In the genomic region with DNA sequence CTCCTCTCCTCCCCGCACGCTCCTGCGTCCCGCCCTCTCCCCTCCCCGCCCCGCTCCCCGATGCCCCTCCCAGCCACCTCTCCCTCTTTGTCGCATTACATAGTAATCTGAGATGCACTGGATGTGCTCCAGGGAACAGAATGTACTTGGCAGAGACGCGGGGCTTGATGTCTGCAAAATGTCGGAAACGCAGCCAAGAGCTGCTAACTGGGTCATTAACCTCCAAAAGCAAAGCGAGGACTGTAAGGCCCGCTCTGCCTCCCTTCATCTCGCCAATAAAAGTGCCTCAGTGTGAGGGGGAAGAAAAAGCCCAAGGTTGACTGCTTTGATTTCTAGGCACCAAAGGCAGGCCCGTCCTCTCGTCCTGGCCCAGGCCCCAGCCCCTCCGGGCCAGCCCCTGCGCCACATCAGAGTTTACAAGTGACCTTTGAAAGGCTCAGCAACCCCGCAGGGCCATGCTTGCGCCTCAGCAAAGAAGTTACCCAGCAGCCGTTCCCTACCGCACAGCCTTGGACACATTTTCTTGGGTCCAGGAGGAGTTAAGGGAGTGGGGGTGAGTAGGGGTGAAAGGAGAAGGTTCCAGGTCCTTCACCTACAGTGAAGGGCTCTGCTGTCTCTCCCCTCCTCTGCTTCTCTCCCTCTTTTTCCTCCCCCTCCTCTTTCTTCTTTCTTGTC, we compare ENCODE assay signal across 8 cellular contexts.
DNase-seq lines count a peak whose midpoint lies in the region; ATAC-seq and TF ChIP-seq lines count a peak whose summit lies in the region.

No MANE protein-coding gene starts in this region.

- ATAC-seq in lung (ENCODE audit: insufficient read depth, low FRiP score) (peak; percentile 74), GM21576 (IDR thresholded peaks at IDR 0.05; ENCODE audit: unreplicated experiment) (no peak)

- H3K27ac ChIP-seq in duodenal mucosa (ENCODE audit: low read depth, low read length) (peak overlapping the region; percentile 68), lung (ENCODE audit: low read depth in 1 of 2, low read length in 1 of 2) (peak overlapping the region; percentile 95 to 97), thymus (ENCODE audit: low read depth) (peak overlapping the region; percentile 80)

- H3K4me1 ChIP-seq in NT2/D1 (ENCODE audit: insufficient read depth, insufficient read length) (peaks cover 6% of the 10 kb centered on the region), duodenal mucosa (ENCODE audit: control insufficient read depth in 1 of 2, insufficient read depth in 2 of 2, low read length in 2 of 2) (peaks cover 22 to 32% of the 10 kb centered on the region in 2 donors), lung (ENCODE audit: control insufficient read depth in 2 of 2, insufficient read depth in 2 of 2, low read length in 2 of 2) (peaks cover 13 to 22% of the 10 kb centered on the region in 2 donors), thymus (ENCODE audit: control insufficient read depth, insufficient read depth, low read length) (peaks cover 6% of the 10 kb centered on the region)

- CTCF ChIA-PET in activated CD4-positive, alpha-beta memory T cell treated with anti-CD3 and anti-CD28 coated beads for 36 hours (lab: Charles Lee): interaction anchor here (4.9 kb wide), 1 partner anchor 1209 kb away, joined by 22 read pairs; no protein-coding TSS in a partner anchor

- no peak for DNase-seq in activated naive CD8-positive, alpha-beta T cell treated with anti-CD3 and anti-CD28 coated beads for 36 hours
- peak; percentile 71 for DNase-seq in NT2/D1 (ENCODE audit: low read depth, low spot score)
- peak; percentile 95 for DNase-seq in lung (ENCODE audit: low spot score)
- DNase-seq in activated CD4-positive, alpha-beta memory T cell treated with anti-CD3 and anti-CD28 coated beads for 36 hours: no peak

- POLR2A ChIA-PET in activated CD4-positive, alpha-beta memory T cell treated with anti-CD3 and anti-CD28 coated beads for 36 hours (lab: Charles Lee): no interaction called here

- H3K4me1 Mint-ChIP-seq in activated naive CD8-positive, alpha-beta T cell (ENCODE audit: low read depth): peaks cover 25% of the 10 kb centered on the region
- peaks cover 22% of the 10 kb centered on the region for H3K4me1 Mint-ChIP-seq in activated naive CD8-positive, alpha-beta T cell treated with anti-CD3 and anti-CD28 coated beads for 36 hours
- H3K4me1 Mint-ChIP-seq in activated CD4-positive, alpha-beta memory T cell treated with anti-CD3 and anti-CD28 coated beads for 36 hours (ENCODE audit: low read depth): peaks cover 27% of the 10 kb centered on the region

- H3K36me3 Mint-ChIP-seq in activated naive CD8-positive, alpha-beta T cell: peaks cover 4% of the 10 kb centered on the region
- no peaks in the 10 kb centered on the region for H3K36me3 Mint-ChIP-seq in activated naive CD8-positive, alpha-beta T cell treated with anti-CD3 and anti-CD28 coated beads for 36 hours
- H3K36me3 Mint-ChIP-seq in activated CD4-positive, alpha-beta memory T cell treated with anti-CD3 and anti-CD28 coated beads for 36 hours: no peaks in the 10 kb centered on the region

- H3K36me3 ChIP-seq in NT2/D1 (ENCODE audit: insufficient read depth, insufficient read length, low read length): no peaks in the 10 kb centered on the region
- no peaks in the 10 kb centered on the region for H3K36me3 ChIP-seq in duodenal mucosa (ENCODE audit: control insufficient read depth in 1 of 2, insufficient read depth in 2 of 2, low read length in 2 of 2)
- no peaks in the 10 kb centered on the region for H3K36me3 ChIP-seq in lung (ENCODE audit: control insufficient read depth in 2 of 2, insufficient read depth in 2 of 2, low read length in 2 of 2)
- no peaks in the 10 kb centered on the region for H3K36me3 ChIP-seq in thymus (ENCODE audit: control insufficient read depth, insufficient read depth)

- peak overlapping the region; percentile 2 for H3K27ac Mint-ChIP-seq in activated naive CD8-positive, alpha-beta T cell
- H3K27ac Mint-ChIP-seq in activated naive CD8-positive, alpha-beta T cell treated with anti-CD3 and anti-CD28 coated beads for 36 hours: no peak overlapping the region
- H3K27ac Mint-ChIP-seq in activated CD4-positive, alpha-beta memory T cell treated with anti-CD3 and anti-CD28 coated beads for 36 hours: no peak overlapping the region

- TF ChIP-seq CTCF in lung (IDR thresholded peaks at IDR 0.05; ENCODE audit: control extremely low read depth, extremely low read depth): no peak

- WGBS in lung, 2 donors: 25 to 43% methylated on average over 22 to 23 of the region's 23 CpGs
- WGBS in thymus: 78% methylated on average over 23 of the region's 23 CpGs

- H3K4me3 ChIP-seq in NT2/D1 (ENCODE audit: insufficient read length, low read depth) (peak overlapping the region; percentile 60), duodenal mucosa (ENCODE audit: low read depth in 1 of 2, low read length in 2 of 2) (peak overlapping the region; percentile 67 to 68), lung (no peak overlapping the region), thymus (ENCODE audit: low read length) (no peak overlapping the region)

- H3K27me3 ChIP-seq in NT2/D1 (ENCODE audit: insufficient read depth, insufficient read length) (peaks cover 5% of the 10 kb centered on the region), duodenal mucosa (ENCODE audit: control insufficient read depth in 1 of 2, insufficient read depth in 2 of 2, low read length in 2 of 2) (no peaks in the 10 kb centered on the region), lung (ENCODE audit: control insufficient read depth, insufficient read depth) (no peaks in the 10 kb centered on the region), thymus (ENCODE audit: control insufficient read depth, insufficient read depth) (no peaks in the 10 kb centered on the region)

- H3K9me3 ChIP-seq in NT2/D1 (ENCODE audit: insufficient read depth, low read length) (no peaks in the 10 kb centered on the region), duodenal mucosa (ENCODE audit: control insufficient read depth in 1 of 2, low read length in 2 of 2) (no peaks in the 10 kb centered on the region), lung (ENCODE audit: control insufficient read depth in 2 of 2, insufficient read depth in 1 of 2, low read length in 1 of 2) (no peaks in the 10 kb centered on the region), thymus (ENCODE audit: control insufficient read depth) (no peaks in the 10 kb centered on the region)

- peak overlapping the region; percentile 59 for H3K4me3 Mint-ChIP-seq in activated naive CD8-positive, alpha-beta T cell
- no peak overlapping the region for H3K4me3 Mint-ChIP-seq in activated naive CD8-positive, alpha-beta T cell treated with anti-CD3 and anti-CD28 coated beads for 36 hours
- no peak overlapping the region for H3K4me3 Mint-ChIP-seq in activated CD4-positive, alpha-beta memory T cell treated with anti-CD3 and anti-CD28 coated beads for 36 hours

- H3K9ac ChIP-seq in NT2/D1 (ENCODE audit: insufficient read length, low read depth): peak overlapping the region; percentile 78
- peak overlapping the region; percentile 21 to 27 for H3K9ac ChIP-seq in duodenal mucosa (ENCODE audit: low read depth in 1 of 2, low read length in 2 of 2)

- H3K9me3 Mint-ChIP-seq in activated naive CD8-positive, alpha-beta T cell (ENCODE audit: low read depth): no peaks in the 10 kb centered on the region
- no peaks in the 10 kb centered on the region for H3K9me3 Mint-ChIP-seq in activated naive CD8-positive, alpha-beta T cell treated with anti-CD3 and anti-CD28 coated beads for 36 hours
- no peaks in the 10 kb centered on the region for H3K9me3 Mint-ChIP-seq in activated CD4-positive, alpha-beta memory T cell treated with anti-CD3 and anti-CD28 coated beads for 36 hours

- H3K27me3 Mint-ChIP-seq in activated naive CD8-positive, alpha-beta T cell: peaks cover 8% of the 10 kb centered on the region
- H3K27me3 Mint-ChIP-seq in activated naive CD8-positive, alpha-beta T cell treated with anti-CD3 and anti-CD28 coated beads for 36 hours: peaks cover 28% of the 10 kb centered on the region
- peaks cover 14% of the 10 kb centered on the region for H3K27me3 Mint-ChIP-seq in activated CD4-positive, alpha-beta memory T cell treated with anti-CD3 and anti-CD28 coated beads for 36 hours

- intact Hi-C loops in activated CD4-positive, alpha-beta memory T cell treated with anti-CD3 and anti-CD28 coated beads for 36 hours (cut with micrococcal nuclease): no loop called here

Comparison
In these comparisons a context has a peak if more than half of its experiments do, and no peak if none do; other contexts are left out.
1. DNase-seq: peak in NT2/D1 (single experiment) and lung (single experiment); none in activated naive CD8-positive, alpha-beta T cell treated with anti-CD3 and anti-CD28 coated beads for 36 hours (single experiment) and activated CD4-positive, alpha-beta memory T cell treated with anti-CD3 and anti-CD28 coated beads for 36 hours (single experiment).
2. H3K4me3 ChIP-seq: peak in NT2/D1 (single experiment) and duodenal mucosa (2 of 2); none in lung (single experiment) and thymus (single experiment).
3. Peak in every context shown above with its lines, with median percentiles within 50 percentile points of each other: H3K27ac ChIP-seq.